Comparison of ENCODE assay signal across 27 cellular contexts in the genomic region with DNA sequence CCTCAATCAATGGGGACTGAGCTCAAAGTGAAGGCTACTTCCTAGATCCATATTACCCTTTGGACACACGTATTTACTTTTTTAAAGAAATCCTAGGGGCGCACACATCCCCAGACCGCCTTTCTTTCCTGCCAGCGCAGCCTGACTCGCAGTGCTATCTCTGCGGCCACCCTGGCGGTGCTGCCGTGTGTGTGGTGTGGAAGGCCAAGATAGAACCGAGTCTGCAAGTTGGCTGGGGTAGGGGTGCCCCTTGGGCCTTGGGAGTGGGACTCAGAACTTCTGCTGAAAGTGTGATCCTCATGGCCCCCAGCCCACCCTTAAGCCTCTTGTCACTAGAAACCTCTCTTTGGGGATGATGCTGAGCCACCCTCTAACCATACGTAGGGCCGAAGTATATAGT.
"Had no signal": no experiment of that assay in that cellular context is flagged by ENCODE, and none has a peak within 500 bp of the region (broad histone marks: within the 10 kb centered on the region; RNA-seq: fewer than 3 reads in every experiment).

No MANE protein-coding gene starts in this region.

- ATAC-seq: left colon; left lung; lower lobe of right lung; naive thymus-derived CD8-positive, alpha-beta T cell; right lobe of liver; stimulated activated memory B cell treated with anti-CD40 and anti-IgM and Interleukin-4, amounts not matched to agents 10 μg/mL and 1 μg/mL and 100 μg/mL, for 72 hours; stimulated activated naive CD8-positive, alpha-beta T cell treated with anti-CD3 and anti-CD28 coated beads, Interleukin-15, amount 100 ng/mL, for 72 hours had no signal

- H3K4me1 ChIP-seq: right lobe of liver had no signal

- H3K27me3 ChIP-seq: left lung, ovary, right lobe of liver, tibial nerve, uterus had no signal

- H3K4me3 ChIP-seq: left lung, lower lobe of right lung, ovary, prostate gland, right lobe of liver, smooth muscle cell, tibial nerve, uterus had no signal

- H3K36me3 ChIP-seq: left lung, lower lobe of right lung, neutrophil, ovary, prostate gland, right lobe of liver, tibial nerve, uterus had no signal

- H3K36me3 Mint-ChIP-seq: naive thymus-derived CD8-positive, alpha-beta T cell; stimulated activated memory B cell treated with anti-CD40 and anti-IgM and Interleukin-4, amounts not matched to agents 10 μg/mL and 1 μg/mL and 100 μg/mL, for 72 hours had no signal

- H3K9me3 Mint-ChIP-seq: naive thymus-derived CD8-positive, alpha-beta T cell; nephron; neural crest cell; stimulated activated memory B cell treated with anti-CD40 and anti-IgM and Interleukin-4, amounts not matched to agents 10 μg/mL and 1 μg/mL and 100 μg/mL, for 72 hours; stimulated activated naive CD8-positive, alpha-beta T cell treated with anti-CD3 and anti-CD28 coated beads, Interleukin-15, amount 100 ng/mL, for 72 hours; type B pancreatic cell had no signal

- DNase-seq: hippocampal formation; left colon; left lung; lower lobe of right lung; mammary epithelial cell; mesenchymal stem cell; naive thymus-derived CD8-positive, alpha-beta T cell; occipital lobe; ovary; retina; right lobe of liver; stimulated activated CD4-positive, alpha-beta T cell treated with anti-CD3 and anti-CD28 coated beads, Interleukin-1b, Interleukin-23, amount 100 ng/mL, for 48 hours; stimulated activated CD4-positive, alpha-beta T cell treated with anti-CD3 and anti-CD28 coated beads, Interleukin-2, amount 100 ng/mL, for 48 hours; stimulated activated CD4-positive, alpha-beta T cell treated with anti-CD3 and anti-CD28 coated beads, Interleukin-4, amount 100 ng/mL, for 4 hours; stimulated activated CD8-positive, alpha-beta memory T cell treated with anti-CD3 and anti-CD28 coated beads, Interleukin-4, amount 100 ng/mL, for 48 hours; stimulated activated naive CD4-positive, alpha-beta T cell treated with Interleukin-2 at 50 U/mL for 16 hours; stimulated activated naive CD8-positive, alpha-beta T cell treated with anti-CD3 and anti-CD28 coated beads, Interleukin-15, amount 100 ng/mL, for 72 hours; substantia nigra; uterus had no signal

- H3K27ac Mint-ChIP-seq: naive thymus-derived CD8-positive, alpha-beta T cell; nephron; stimulated activated memory B cell treated with anti-CD40 and anti-IgM and Interleukin-4, amounts not matched to agents 10 μg/mL and 1 μg/mL and 100 μg/mL, for 72 hours; stimulated activated naive CD8-positive, alpha-beta T cell treated with anti-CD3 and anti-CD28 coated beads, Interleukin-15, amount 100 ng/mL, for 72 hours; type B pancreatic cell had no signal

- H3K27me3 Mint-ChIP-seq: naive thymus-derived CD8-positive, alpha-beta T cell; stimulated activated memory B cell treated with anti-CD40 and anti-IgM and Interleukin-4, amounts not matched to agents 10 μg/mL and 1 μg/mL and 100 μg/mL, for 72 hours; type B pancreatic cell had no signal

- H3K4me3 Mint-ChIP-seq: naive thymus-derived CD8-positive, alpha-beta T cell; nephron; neural crest cell; stimulated activated memory B cell treated with anti-CD40 and anti-IgM and Interleukin-4, amounts not matched to agents 10 μg/mL and 1 μg/mL and 100 μg/mL, for 72 hours; stimulated activated naive CD8-positive, alpha-beta T cell treated with anti-CD3 and anti-CD28 coated beads, Interleukin-15, amount 100 ng/mL, for 72 hours; type B pancreatic cell had no signal

- H3K9me3 ChIP-seq: left lung, lower lobe of right lung, neutrophil, ovary, prostate gland, right lobe of liver, tibial nerve, uterus had no signal

- H3K27ac ChIP-seq: left lung, lower lobe of right lung, neutrophil, ovary, prostate gland, right lobe of liver, uterus had no signal
